ENCODE assay signal across 1 cellular context in genomic region chr17:29615048-29615385, GRCh38.
TF ChIP-seq lines count a peak whose summit lies in the region.

No MANE protein-coding gene starts in this region.

TF ChIP-seq in H1, 55 proteins besides CTCF, POLR2A, EP300 and RAD21:
- TF ChIP-seq, protein P1, sequence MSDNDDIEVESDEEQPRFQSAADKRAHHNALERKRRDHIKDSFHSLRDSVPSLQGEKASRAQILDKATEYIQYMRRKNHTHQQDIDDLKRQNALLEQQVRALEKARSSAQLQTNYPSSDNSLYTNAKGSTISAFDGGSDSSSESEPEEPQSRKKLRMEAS (IDR thresholded peaks at IDR 0.05): no peak
- TF ChIP-seq SP4 (IDR thresholded peaks at IDR 0.05; ENCODE audit: low read length) (no peak), TAF1 (IDR thresholded peaks at IDR 0.05; ENCODE audit: low read depth, low read length) (no peak), RFX5 (IDR thresholded peaks at IDR 0.05; ENCODE audit: borderline replicate concordance, low read depth, low read length) (no peak), EZH2 (IDR thresholded peaks at IDR 0.05; ENCODE audit: low read depth, low read length, severe bottlenecking) (no peak), CTBP2 (IDR thresholded peaks at IDR 0.05; ENCODE audit: borderline replicate concordance, insufficient read depth, insufficient read length, low read length) (no peak), RXRA (IDR thresholded peaks at IDR 0.05; ENCODE audit: insufficient read depth, low read depth, low read length) (no peak), EGR1 (IDR thresholded peaks at IDR 0.05; ENCODE audit: borderline replicate concordance, low read depth, low read length) (no peak), YY1 (IDR thresholded peaks at IDR 0.05; ENCODE audit: low read depth, low read length) (no peak), CEBPB (IDR thresholded peaks at IDR 0.05; ENCODE audit: low read depth, low read length) (no peak), ATF3 (IDR thresholded peaks at IDR 0.05; ENCODE audit: insufficient read depth, low read depth, low read length) (no peak), NRF1 (IDR thresholded peaks at IDR 0.05; ENCODE audit: low read depth, low read length) (no peak), KDM4A (IDR thresholded peaks at IDR 0.05; ENCODE audit: low read depth, low read length, severe bottlenecking) (no peak), SIN3A (conservative IDR thresholded peaks at IDR 0.05 in 1 of 2, IDR thresholded peaks at IDR 0.05 in 1 of 2; ENCODE audit: low read depth in 1 of 2, low read length in 2 of 2) (no peak), TEAD4 (IDR thresholded peaks at IDR 0.05; ENCODE audit: low read depth, low read length) (no peak), BACH1 (IDR thresholded peaks at IDR 0.05; ENCODE audit: low read length) (no peak), SIRT6 (IDR thresholded peaks at IDR 0.05; ENCODE audit: low read length) (no peak)
- TF ChIP-seq, protein P2, sequence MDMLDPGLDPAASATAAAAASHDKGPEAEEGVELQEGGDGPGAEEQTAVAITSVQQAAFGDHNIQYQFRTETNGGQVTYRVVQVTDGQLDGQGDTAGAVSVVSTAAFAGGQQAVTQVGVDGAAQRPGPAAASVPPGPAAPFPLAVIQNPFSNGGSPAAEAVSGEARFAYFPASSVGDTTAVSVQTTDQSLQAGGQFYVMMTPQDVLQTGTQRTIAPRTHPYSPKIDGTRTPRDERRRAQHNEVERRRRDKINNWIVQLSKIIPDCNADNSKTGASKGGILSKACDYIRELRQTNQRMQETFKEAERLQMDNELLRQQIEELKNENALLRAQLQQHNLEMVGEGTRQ (IDR thresholded peaks at IDR 0.05; ENCODE audit: low read length): no peak
